In genomic region chr6:53178837-53179432, GRCh38 we compare ENCODE assay signal across 1 cellular context.
TF ChIP-seq lines count a peak whose summit lies in the region.

No MANE protein-coding gene starts in this region.

TF ChIP-seq in GM12878, 131 proteins besides CTCF, POLR2A, EP300 and RAD21:
- TF ChIP-seq ZBTB40 (IDR thresholded peaks at IDR 0.05; ENCODE audit: borderline replicate concordance) (no peak), NRF1 (conservative IDR thresholded peaks at IDR 0.05; ENCODE audit: low read depth, low read length) (no peak), IKZF2 (IDR thresholded peaks at IDR 0.05) (no peak), CUX1 (IDR thresholded peaks at IDR 0.05; ENCODE audit: insufficient replicate concordance, low read depth, low read length) (no peak), HDAC6 (IDR thresholded peaks at IDR 0.05; ENCODE audit: unreplicated experiment) (no peak), TCF7 (IDR thresholded peaks at IDR 0.05; ENCODE audit: borderline replicate concordance) (no peak), HDGF (IDR thresholded peaks at IDR 0.05) (no peak), ZBTB33 (IDR thresholded peaks at IDR 0.05) (no peak), SPI1 (IDR thresholded peaks at IDR 0.05; ENCODE audit: borderline replicate concordance, insufficient read depth, low read depth, low read length) (no peak), ZBTB4 (CRISPR knock-in tag; IDR thresholded peaks at IDR 0.05) (no peak), WRNIP1 (IDR thresholded peaks at IDR 0.05; ENCODE audit: borderline replicate concordance, low read depth, low read length) (no peak), NR2C1 (IDR thresholded peaks at IDR 0.05) (no peak)
